ENCODE assay signal across 8 cellular contexts in the genomic region with DNA sequence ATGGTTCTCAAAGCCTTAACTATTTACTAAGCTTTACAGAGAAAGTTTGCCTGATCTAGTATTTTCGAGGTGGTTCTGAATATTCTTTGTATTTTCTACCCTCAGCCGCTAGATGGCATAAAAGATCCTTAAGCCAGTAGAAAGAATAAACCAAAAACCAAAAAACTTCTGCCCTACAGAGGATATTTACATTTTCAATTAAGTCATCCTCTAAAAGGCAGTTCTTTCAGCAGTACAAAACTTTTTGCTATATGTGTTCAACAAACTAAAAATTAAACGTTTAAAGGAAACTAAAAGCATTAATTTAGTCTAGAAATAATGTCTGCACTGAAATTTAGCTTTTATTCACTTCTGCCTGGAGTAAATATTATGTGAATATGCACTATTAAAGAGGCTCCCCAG.
DNase-seq lines count a peak whose midpoint lies in the region; ATAC-seq, FAIRE-seq and TF ChIP-seq lines count a peak whose summit lies in the region.

No MANE protein-coding gene starts in this region.

- no peak overlapping the region for H3K4me2 ChIP-seq in keratinocyte (ENCODE audit: control insufficient read depth, extremely low read depth, insufficient read depth, low read depth, low read length)

- no peaks in the 10 kb centered on the region for H3K36me3 Mint-ChIP-seq in activated naive CD8-positive, alpha-beta T cell treated with anti-CD3 and anti-CD28 coated beads for 36 hours

- no peak overlapping the region for H3K4me3 ChIP-seq in AG09309 (ENCODE audit: control insufficient read depth, low read depth, low read length)
- H3K4me3 ChIP-seq in keratinocyte (ENCODE audit: control insufficient read depth in 2 of 3, extremely low read depth in 1 of 3, insufficient read depth in 2 of 3, low read depth in 1 of 3, low read length in 3 of 3), result no peak overlapping the region
- H3K4me3 ChIP-seq in upper lobe of right lung, result no peak overlapping the region

- H3K4me1 Mint-ChIP-seq in activated naive CD8-positive, alpha-beta T cell treated with anti-CD3 and anti-CD28 coated beads for 36 hours, result no peaks in the 10 kb centered on the region

- H3K9ac ChIP-seq in keratinocyte (ENCODE audit: control insufficient read depth, extremely low read depth, insufficient read depth, low read length), result no peak overlapping the region

- H4K20me1 ChIP-seq in keratinocyte (ENCODE audit: control insufficient read depth, extremely low read depth, insufficient read depth, low read length), result no peaks in the 10 kb centered on the region

- DNase-seq in AG09309 (ENCODE audit: low read depth) (peak; percentile 29), GM18507 (ENCODE audit: extremely low spot score, insufficient read length, low read depth) (peak; percentile 8), NCI-H2227 (lab: John Stamatoyannopoulos, UW; ENCODE audit: unreplicated experiment) (peak; percentile 32), astrocyte of the hippocampus (ENCODE audit: low read depth, low spot score) (peak; percentile 58), keratinocyte (ENCODE audit: low read depth, low spot score) (no peak), upper lobe of right lung (no peak)
- DNase-seq in activated naive CD8-positive, alpha-beta T cell treated with anti-CD3 and anti-CD28 coated beads for 36 hours, result no peak

- no peak overlapping the region for H3K4me3 Mint-ChIP-seq in activated naive CD8-positive, alpha-beta T cell treated with anti-CD3 and anti-CD28 coated beads for 36 hours

- FAIRE-seq in GM18507 (lab: Jason Lieb, UNC) (peak; percentile 78), keratinocyte (lab: Jason Lieb, UNC) (no peak)

- TF ChIP-seq CTCF in AG09309 (IDR thresholded peaks at IDR 0.05; ENCODE audit: control insufficient read depth, insufficient read depth, low read depth, low read length, missing control alignments) (peak; percentile 58), keratinocyte (optimal IDR thresholded peaks at IDR 0.05 in 1 of 3, IDR thresholded peaks at IDR 0.05 in 1 of 3, conservative IDR thresholded peaks at IDR 0.05 in 1 of 3; ENCODE audit: extremely low read depth in 1 of 3, insufficient read depth in 2 of 3, low read length in 3 of 3) (peak in 2 of 3 experiments; percentile 52 to 53), upper lobe of right lung (IDR thresholded peaks at IDR 0.05) (peak; percentile 70)

- H3K27me3 ChIP-seq in keratinocyte (ENCODE audit: control insufficient read depth, extremely low read depth, insufficient read depth, low read length), result no peaks in the 10 kb centered on the region
- no peaks in the 10 kb centered on the region for H3K27me3 ChIP-seq in upper lobe of right lung

- H3K27me3 Mint-ChIP-seq in activated naive CD8-positive, alpha-beta T cell treated with anti-CD3 and anti-CD28 coated beads for 36 hours, result peaks cover 7% of the 10 kb centered on the region

- no peak overlapping the region for H3K27ac ChIP-seq in keratinocyte (ENCODE audit: control insufficient read depth, insufficient read depth, low read length)
- H3K27ac ChIP-seq in upper lobe of right lung, result no peak overlapping the region

- H3K9me1 ChIP-seq in keratinocyte (ENCODE audit: control insufficient read depth, extremely low read depth, insufficient read depth, low read length), result no peaks in the 10 kb centered on the region

- no peak overlapping the region for H3K27ac Mint-ChIP-seq in activated naive CD8-positive, alpha-beta T cell treated with anti-CD3 and anti-CD28 coated beads for 36 hours

- intact Hi-C loops in upper lobe of right lung (cut with DNase I), result no loop called here

- no peak overlapping the region for H2AFZ ChIP-seq in keratinocyte (ENCODE audit: control insufficient read depth, low read length)

- H3K4me1 ChIP-seq in keratinocyte (ENCODE audit: control insufficient read depth, extremely low read depth, insufficient read depth, low read length) (no peaks in the 10 kb centered on the region), upper lobe of right lung (no peaks in the 10 kb centered on the region)

- no peaks in the 10 kb centered on the region for H3K79me2 ChIP-seq in keratinocyte (ENCODE audit: control insufficient read depth, insufficient read depth, low read length)

- dilution Hi-C loops in keratinocyte (cut with MboI; ENCODE audit: extremely low pct_ligation_motif_present, low sequenced_read_pairs), result no loop called here

- no peaks in the 10 kb centered on the region for H3K36me3 ChIP-seq in keratinocyte (ENCODE audit: control insufficient read depth in 2 of 2, extremely low read depth in 1 of 2, insufficient read depth in 2 of 2, low read length in 2 of 2)
- no peaks in the 10 kb centered on the region for H3K36me3 ChIP-seq in upper lobe of right lung

- ATAC-seq in upper lobe of right lung, result peak; percentile 52
- no peak for ATAC-seq in HG03457 (IDR thresholded peaks at IDR 0.05; ENCODE audit: unreplicated experiment)

- no peaks in the 10 kb centered on the region for H3K9me3 Mint-ChIP-seq in activated naive CD8-positive, alpha-beta T cell treated with anti-CD3 and anti-CD28 coated beads for 36 hours

- no peaks in the 10 kb centered on the region for H3K9me3 ChIP-seq in keratinocyte (ENCODE audit: control insufficient read depth, low read depth, low read length)
- no peaks in the 10 kb centered on the region for H3K9me3 ChIP-seq in upper lobe of right lung

Comparison
In these comparisons a context has a peak if more than half of its experiments do, and no peak if none do; other contexts are left out.
1. DNase-seq: peak in AG09309 (single experiment), GM18507 (single experiment), NCI-H2227 (single experiment) and astrocyte of the hippocampus (single experiment); none in keratinocyte (single experiment), upper lobe of right lung (single experiment) and activated naive CD8-positive, alpha-beta T cell treated with anti-CD3 and anti-CD28 coated beads for 36 hours (single experiment).
2. Peak in every context shown above with its lines, with median percentiles within 50 percentile points of each other: CTCF ChIP-seq.